ENCODE assay signal across 8 cellular contexts in genomic region chr11:13338437-13339069, GRCh38.
DNase-seq lines count a peak whose midpoint lies in the region; ATAC-seq and TF ChIP-seq lines count a peak whose summit lies in the region.

No MANE protein-coding gene starts in this region.

- H3K4me3 ChIP-seq in thoracic aorta = peak overlapping the region; percentile 68

- H3K36me3 Mint-ChIP-seq in activated CD4-positive, alpha-beta T cell treated with anti-CD3 and anti-CD28 coated beads for 36 hours (ENCODE audit: low read depth) = no peaks in the 10 kb centered on the region

- H3K4me3 Mint-ChIP-seq in activated CD4-positive, alpha-beta T cell treated with anti-CD3 and anti-CD28 coated beads for 36 hours = peak overlapping the region; percentile 35

- POLR2A ChIA-PET in activated CD4-positive, alpha-beta T cell treated with anti-CD3 and anti-CD28 coated beads for 36 hours (lab: Charles Lee) = interaction anchor here (1.4 kb wide), 1 partner anchor 62 kb away, joined by 4 read pairs; no protein-coding TSS in a partner anchor

- DNase-seq in activated CD4-positive, alpha-beta T cell treated with anti-CD3 and anti-CD28 coated beads for 36 hours = peak; percentile 57
- DNase-seq in activated CD4-positive, alpha-beta T cell treated with anti-CD3 and anti-CD28 coated beads, Interleukin-2, amount 50 U/mL, for 4 hours = no peak
- DNase-seq in activated CD4-positive, CD25-positive, alpha-beta regulatory T cell treated with anti-CD3 and anti-CD28 coated beads, Interleukin-2, amount 50 U/mL, for 72 hours = peak; percentile 38
- DNase-seq in glomerular visceral epithelial cell (ENCODE audit: extremely low spot score) (peak; percentile 62), thoracic aorta (ENCODE audit: low spot score) (no peak), OCI-M2 (lab: John Stamatoyannopoulos, UW; ENCODE audit: unreplicated experiment) (no peak)

- CTCF ChIA-PET in activated CD4-positive, alpha-beta T cell treated with anti-CD3 and anti-CD28 coated beads for 36 hours (lab: Charles Lee) = interaction anchor here (0.6 to 1.9 kb wide), 6 partner anchors 20 to 131 kb away, joined by 3 to 5 read pairs (median 4); no protein-coding TSS in a partner anchor

- H3K27me3 ChIP-seq in thoracic aorta (replicated peaks; ENCODE audit: insufficient read depth) = no peaks in the 10 kb centered on the region

- H3K4me1 Mint-ChIP-seq in activated CD4-positive, alpha-beta T cell treated with anti-CD3 and anti-CD28 coated beads for 36 hours = peaks cover 60% of the 10 kb centered on the region

- no peak for TF ChIP-seq CTCF in thoracic aorta (IDR thresholded peaks at IDR 0.05)

- H3K27ac ChIP-seq in thoracic aorta = no peak overlapping the region

- H3K27ac Mint-ChIP-seq in activated CD4-positive, alpha-beta T cell treated with anti-CD3 and anti-CD28 coated beads for 36 hours = peak overlapping the region; percentile 59

- peak; percentile 57 for ATAC-seq in activated CD4-positive, alpha-beta T cell treated with anti-CD3 and anti-CD28 coated beads for 36 hours
- ATAC-seq in thoracic aorta (ENCODE audit: insufficient number of reproducible peaks, low FRiP score, low read depth) (no peak), HG03196 (IDR thresholded peaks at IDR 0.05; ENCODE audit: unreplicated experiment) (no peak), HG02870 (IDR thresholded peaks at IDR 0.05; ENCODE audit: unreplicated experiment) (no peak)

- no peaks in the 10 kb centered on the region for H3K27me3 Mint-ChIP-seq in activated CD4-positive, alpha-beta T cell treated with anti-CD3 and anti-CD28 coated beads for 36 hours

- no peaks in the 10 kb centered on the region for H3K9me3 Mint-ChIP-seq in activated CD4-positive, alpha-beta T cell treated with anti-CD3 and anti-CD28 coated beads for 36 hours (ENCODE audit: low read depth)

- no peaks in the 10 kb centered on the region for H3K9me3 ChIP-seq in thoracic aorta

- peaks cover 13 to 42% of the 10 kb centered on the region in 2 donors for H3K4me1 ChIP-seq in thoracic aorta (ENCODE audit: control insufficient read depth in 1 of 2, low read depth in 2 of 2)

- no peaks in the 10 kb centered on the region for H3K36me3 ChIP-seq in thoracic aorta

- intact Hi-C loops in activated CD4-positive, alpha-beta T cell treated with anti-CD3 and anti-CD28 coated beads for 36 hours (cut with DNase I, micrococcal nuclease) = loop anchor here in 1 of 2 experiments (1.0 kb wide), 1 partner anchor 130 kb away; no protein-coding TSS in a partner anchor

Comparison
In these comparisons a context has a peak if more than half of its experiments do, and no peak if none do; other contexts are left out.
1. DNase-seq: peak in activated CD4-positive, alpha-beta T cell treated with anti-CD3 and anti-CD28 coated beads for 36 hours (single experiment), activated CD4-positive, CD25-positive, alpha-beta regulatory T cell treated with anti-CD3 and anti-CD28 coated beads, Interleukin-2, amount 50 U/mL, for 72 hours (single experiment) and glomerular visceral epithelial cell (single experiment); none in activated CD4-positive, alpha-beta T cell treated with anti-CD3 and anti-CD28 coated beads, Interleukin-2, amount 50 U/mL, for 4 hours (0 of 2), thoracic aorta (single experiment) and OCI-M2 (single experiment).